ENCODE assay signal across 15 cellular contexts in the genomic region with DNA sequence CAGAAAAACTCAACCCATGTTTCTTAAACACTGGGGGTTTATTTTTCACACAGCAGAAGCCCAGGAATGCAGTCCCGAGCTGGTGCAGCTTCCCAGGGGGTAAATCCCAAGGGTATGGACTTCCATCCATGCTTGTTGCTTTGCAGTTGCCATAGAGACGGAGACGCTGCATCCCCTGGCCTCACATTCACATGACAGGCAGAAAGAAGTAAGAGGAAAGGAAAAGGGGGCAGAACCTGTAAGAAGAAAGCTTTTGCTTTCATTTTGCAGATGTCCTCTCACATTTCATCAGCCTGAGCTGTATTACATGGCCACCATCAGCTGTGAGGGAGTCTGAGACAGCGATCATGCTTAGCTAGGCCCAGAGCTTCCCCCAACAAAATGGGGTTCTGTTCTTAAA.
DNase-seq lines count a peak whose midpoint lies in the region; ATAC-seq, FAIRE-seq and TF ChIP-seq lines count a peak whose summit lies in the region.
"Had no signal": no experiment of that assay in that cellular context is flagged by ENCODE, and none has a peak within 500 bp of the region (broad histone marks: within the 10 kb centered on the region; RNA-seq: fewer than 3 reads in every experiment).

No MANE protein-coding gene starts in this region.

- H3K9ac ChIP-seq in SK-N-SH, result peak overlapping the region; percentile 42; the same call in 1 of the 2 replicates
- H3K9ac ChIP-seq: GM23248 had no signal

- peak overlapping the region; percentile 43; the same call in 1 of the 2 replicates for H3K4me2 ChIP-seq in SK-N-SH
- H3K4me2 ChIP-seq: A549, PC-9 had no signal

- H3K36me3 ChIP-seq in SK-N-SH (replicated peaks in 1 of 2; ENCODE audit: control insufficient read depth in 1 of 2, insufficient read depth in 2 of 2, low read length in 1 of 2), result no peaks in the 10 kb centered on the region
- H3K36me3 ChIP-seq: pancreas had no signal

- TF ChIP-seq CTCF in SK-N-SH (IDR thresholded peaks at IDR 0.05), result no peak
- TF ChIP-seq CTCF in retinal pigment epithelial cell (conservative IDR thresholded peaks at IDR 0.05; ENCODE audit: low read depth, low read length), result no peak
- TF ChIP-seq CTCF in HFFc6 (IDR thresholded peaks at IDR 0.05), result no peak

- DNase-seq in SK-N-SH, result no peak
- peak; percentile 12 for DNase-seq in OCI-M1 (lab: John Stamatoyannopoulos, UW)
- peak; percentile 54 for DNase-seq in iPS DF 19.7 (ENCODE audit: low read depth, low spot score)
- DNase-seq in retinal pigment epithelial cell (ENCODE audit: low read depth), result peak; percentile 27
- DNase-seq in HT-29 (ENCODE audit: low spot score), result no peak
- no peak for DNase-seq in urothelium cell line (ENCODE audit: low spot score)
- no peak for DNase-seq in HFFc6
- DNase-seq: DMS79 treated with DMSO at 0.1 percent for 48 hours; GM23248; Karpas-422; pancreas; PC-9; stimulated activated CD4-positive, alpha-beta T cell treated with anti-CD3 and anti-CD28 coated beads, Interleukin-4, amount 100 ng/mL, for 1 hour had no signal

- no peak overlapping the region for H3K27ac Mint-ChIP-seq in HFFc6

- H3K4me1 Mint-ChIP-seq in HFFc6 (ENCODE audit: low read depth), result peaks cover 5% of the 10 kb centered on the region

- no peaks in the 10 kb centered on the region for H4K20me1 ChIP-seq in SK-N-SH (ENCODE audit: insufficient read depth)

- TF ChIP-seq RAD21 in SK-N-SH (IDR thresholded peaks at IDR 0.05; ENCODE audit: low read length), result no peak

- H3K9me2 ChIP-seq in SK-N-SH, result no peaks in the 10 kb centered on the region

- no peaks in the 10 kb centered on the region for H3K9me3 ChIP-seq in SK-N-SH
- H3K9me3 ChIP-seq: A549, pancreas had no signal

- H3K27me3 Mint-ChIP-seq in HFFc6 (ENCODE audit: insufficient read depth), result peaks cover 2% of the 10 kb centered on the region; the same call in 1 of the 2 replicates

- no peaks in the 10 kb centered on the region for H3F3A ChIP-seq in SK-N-SH (replicated peaks; ENCODE audit: insufficient read depth)

- no peaks in the 10 kb centered on the region for H3K36me3 Mint-ChIP-seq in HFFc6 (ENCODE audit: low read depth)

- no peak for FAIRE-seq in urothelium cell line (lab: Jason Lieb, UNC)
- FAIRE-seq: A549, pancreas had no signal

- peaks cover 27% of the 10 kb centered on the region for H3K9me3 Mint-ChIP-seq in HFFc6

- ATAC-seq in SK-N-SH treated with all-trans-retinoic acid at 6 μM for 48 hours, result no peak
- ATAC-seq: A549 had no signal

- H3K4me1 ChIP-seq in SK-N-SH (ENCODE audit: control insufficient read depth in 1 of 2, insufficient read depth in 2 of 2, low read depth in 1 of 2, low read length in 1 of 2), result peaks cover 5 to 14% of the 10 kb centered on the region in 2 experiments; a peak in 2 of 4 replicates
- H3K4me1 ChIP-seq: A549, pancreas had no signal

- no peak overlapping the region for H3K4me3 Mint-ChIP-seq in HFFc6

- CTCF ChIA-PET in SK-N-SH (lab: Yijun Ruan, JAX), result interaction anchor here (0.9 to 2.5 kb wide), 4 partner anchors 13 to 1024 kb away, joined by 3 to 7 read pairs (median 4); no protein-coding TSS in a partner anchor

- peak overlapping the region in 1 of 2 experiments; percentile 91; a peak in 2 of 4 replicates for H3K27ac ChIP-seq in SK-N-SH (ENCODE audit: low read depth in 2 of 2, low read length in 1 of 2)
- H3K27ac ChIP-seq: A549, GM23248, PC-9 had no signal

- no peaks in the 10 kb centered on the region for H3K27me3 ChIP-seq in SK-N-SH (ENCODE audit: insufficient read depth)
- H3K27me3 ChIP-seq: pancreas had no signal

- H3K4me3 ChIP-seq in SK-N-SH (ENCODE audit: low read depth in 2 of 2, low read length in 1 of 2), result no peak overlapping the region
- H3K4me3 ChIP-seq in retinal pigment epithelial cell (ENCODE audit: low read length), result no peak overlapping the region
- H3K4me3 ChIP-seq: A549, GM23248, pancreas, PC-9 had no signal

- no peaks in the 10 kb centered on the region for H3K79me2 ChIP-seq in SK-N-SH (ENCODE audit: insufficient read depth)

- no peak overlapping the region for H2AFZ ChIP-seq in SK-N-SH (ENCODE audit: low read depth)
- H2AFZ ChIP-seq: GM23248, PC-9 had no signal

- POLR2A ChIA-PET in SK-N-SH (lab: Yijun Ruan, JAX), result interaction anchor here (0.6 kb wide), 1 partner anchor 8 kb away, joined by 3 read pairs; no protein-coding TSS in a partner anchor

- WGBS in SK-N-SH (ENCODE audit: low lambda C conversion rate), result 46% methylated on average over 4 of the region's 4 CpGs

- TF ChIP-seq EP300 in SK-N-SH (IDR thresholded peaks at IDR 0.05; ENCODE audit: borderline replicate concordance in 1 of 2, low read depth in 1 of 2, low read length in 1 of 2), result no peak

TF ChIP-seq in SK-N-SH, 30 proteins besides CTCF, POLR2A, EP300 and RAD21:
- no peak for TF ChIP-seq GATA2 (CRISPR knock-in tag; IDR thresholded peaks at IDR 0.05)

TF ChIP-seq in SK-N-SH treated with all-trans-retinoic acid at 6 μM for 48 hours, 23 proteins besides CTCF, POLR2A, EP300 and RAD21:
- TF ChIP-seq, protein P1, sequence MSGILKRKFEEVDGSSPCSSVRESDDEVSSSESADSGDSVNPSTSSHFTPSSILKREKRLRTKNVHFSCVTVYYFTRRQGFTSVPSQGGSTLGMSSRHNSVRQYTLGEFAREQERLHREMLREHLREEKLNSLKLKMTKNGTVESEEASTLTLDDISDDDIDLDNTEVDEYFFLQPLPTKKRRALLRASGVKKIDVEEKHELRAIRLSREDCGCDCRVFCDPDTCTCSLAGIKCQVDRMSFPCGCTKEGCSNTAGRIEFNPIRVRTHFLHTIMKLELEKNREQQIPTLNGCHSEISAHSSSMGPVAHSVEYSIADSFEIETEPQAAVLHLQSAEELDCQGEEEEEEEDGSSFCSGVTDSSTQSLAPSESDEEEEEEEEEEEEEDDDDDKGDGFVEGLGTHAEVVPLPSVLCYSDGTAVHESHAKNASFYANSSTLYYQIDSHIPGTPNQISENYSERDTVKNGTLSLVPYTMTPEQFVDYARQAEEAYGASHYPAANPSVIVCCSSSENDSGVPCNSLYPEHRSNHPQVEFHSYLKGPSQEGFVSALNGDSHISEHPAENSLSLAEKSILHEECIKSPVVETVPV (CRISPR knock-in tag; IDR thresholded peaks at IDR 0.05), result no peak
- TF ChIP-seq CSDC2 (CRISPR knock-in tag; IDR thresholded peaks at IDR 0.05) (no peak), ZNF565 (CRISPR knock-in tag; conservative IDR thresholded peaks at IDR 0.05; ENCODE audit: low read depth) (no peak), PPARA (CRISPR knock-in tag; IDR thresholded peaks at IDR 0.05; ENCODE audit: borderline replicate concordance) (no peak)
- TF ChIP-seq, protein P2, sequence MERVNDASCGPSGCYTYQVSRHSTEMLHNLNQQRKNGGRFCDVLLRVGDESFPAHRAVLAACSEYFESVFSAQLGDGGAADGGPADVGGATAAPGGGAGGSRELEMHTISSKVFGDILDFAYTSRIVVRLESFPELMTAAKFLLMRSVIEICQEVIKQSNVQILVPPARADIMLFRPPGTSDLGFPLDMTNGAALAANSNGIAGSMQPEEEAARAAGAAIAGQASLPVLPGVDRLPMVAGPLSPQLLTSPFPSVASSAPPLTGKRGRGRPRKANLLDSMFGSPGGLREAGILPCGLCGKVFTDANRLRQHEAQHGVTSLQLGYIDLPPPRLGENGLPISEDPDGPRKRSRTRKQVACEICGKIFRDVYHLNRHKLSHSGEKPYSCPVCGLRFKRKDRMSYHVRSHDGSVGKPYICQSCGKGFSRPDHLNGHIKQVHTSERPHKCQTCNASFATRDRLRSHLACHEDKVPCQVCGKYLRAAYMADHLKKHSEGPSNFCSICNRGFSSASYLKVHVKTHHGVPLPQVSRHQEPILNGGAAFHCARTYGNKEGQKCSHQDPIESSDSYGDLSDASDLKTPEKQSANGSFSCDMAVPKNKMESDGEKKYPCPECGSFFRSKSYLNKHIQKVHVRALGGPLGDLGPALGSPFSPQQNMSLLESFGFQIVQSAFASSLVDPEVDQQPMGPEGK (CRISPR knock-in tag; IDR thresholded peaks at IDR 0.05; ENCODE audit: borderline replicate concordance), result no peak

Comparison
In these comparisons a context has a peak if more than half of its experiments do, and no peak if none do; other contexts are left out.
1. DNase-seq: peak in OCI-M1 (single experiment), iPS DF 19.7 (single experiment) and retinal pigment epithelial cell (single experiment); none in SK-N-SH (single experiment), HT-29 (single experiment), urothelium cell line (single experiment) and HFFc6 (single experiment).